Comparison of ENCODE assay signal across 12 cellular contexts in the genomic region with DNA sequence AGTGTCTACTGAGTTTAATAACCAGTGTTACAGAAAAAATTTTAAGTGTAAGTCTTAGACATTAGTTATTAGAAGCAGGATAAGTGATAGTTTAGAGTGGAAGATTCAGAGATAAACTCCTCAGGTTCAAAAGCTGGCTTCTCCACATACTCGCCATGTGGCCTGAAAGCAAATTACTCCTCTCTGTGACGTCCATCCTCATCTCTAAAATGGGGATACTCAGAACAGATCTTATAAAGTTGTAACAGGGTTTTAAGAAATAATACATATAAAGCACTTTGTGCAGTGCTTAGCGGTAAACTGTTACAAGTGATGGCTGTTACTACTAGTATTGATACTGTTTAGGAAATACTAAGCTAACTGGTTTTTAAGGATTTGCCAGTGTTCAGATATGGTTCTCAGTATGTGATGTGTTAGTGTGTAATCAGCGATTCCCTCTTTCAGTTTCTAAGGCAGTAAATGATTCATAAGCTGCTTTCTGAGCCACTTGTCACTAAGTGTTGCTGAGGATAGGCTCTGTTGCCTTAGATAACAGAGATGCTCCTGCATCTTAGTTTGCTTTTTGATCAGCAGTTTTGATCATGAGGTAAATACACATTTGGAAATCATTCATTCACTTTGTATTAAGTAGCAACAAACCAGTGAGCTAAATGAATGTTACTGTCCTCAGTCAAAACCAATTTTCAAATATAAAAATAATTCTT. TPM values are rescaled to one million over a fixed set of nuclear protein-coding genes. Genes with fewer than 3 reads are reported as not detected.
DNase-seq lines count a peak whose midpoint lies in the region; ATAC-seq and TF ChIP-seq lines count a peak whose summit lies in the region.
"Had no signal": no experiment of that assay in that cellular context is flagged by ENCODE, and none has a peak within 500 bp of the region (broad histone marks: within the 10 kb centered on the region; RNA-seq: fewer than 3 reads in every experiment).

No MANE protein-coding gene starts in this region.

- POLR2A ChIA-PET in SK-N-SH (lab: Yijun Ruan, JAX), result no interaction called here

- TF ChIP-seq RAD21 in SK-N-SH (IDR thresholded peaks at IDR 0.05; ENCODE audit: low read length), result no peak

- CTCF ChIA-PET in SK-N-SH (lab: Yijun Ruan, JAX), result interaction anchor here (1.1 to 1.5 kb wide), 4 partner anchors 10 to 372 kb away, joined by 3 read pairs; partner anchors contain the start of gene GATAD1

- H3K9me3 ChIP-seq in SK-N-SH, result no peaks in the 10 kb centered on the region
- no peaks in the 10 kb centered on the region for H3K9me3 ChIP-seq in lung (ENCODE audit: control insufficient read depth in 2 of 2, insufficient read depth in 1 of 2, low read length in 1 of 2)
- H3K9me3 ChIP-seq in right lobe of liver, result no peaks in the 10 kb centered on the region
- H3K9me3 ChIP-seq: esophagus muscularis mucosa had no signal

- WGBS in SK-N-SH (ENCODE audit: low lambda C conversion rate), result 85% methylated on average over 4 of the region's 4 CpGs
- 90 to 96% methylated on average over 4 of the region's 4 CpGs for WGBS in lung, 2 donors
- WGBS in right lobe of liver (ENCODE audit: insufficient coverage, low coverage, low lambda C conversion rate, missing lambda C conversion rate), result 96% methylated on average over 4 of the region's 4 CpGs

- DNase-seq in SK-N-SH, result no peak
- DNase-seq in lung (ENCODE audit: low spot score), result no peak
- DNase-seq in T-helper 2 cell treated with Interferon-gamma antibody and Interleukin-4, amounts not matched to agents 5 μg/mL and 100 μg/mL, for 36 hours (ENCODE audit: low spot score), result no peak
- DNase-seq in AML-193 (lab: John Stamatoyannopoulos, UW), result no peak
- no peak for DNase-seq in right lobe of liver
- DNase-seq: aorta; NK-92 treated with Interleukin-12 subunit alpha and Interleukin-12 subunit beta, amount 100 ng/mL, for 24 hours; substantia nigra had no signal

- H4K20me1 ChIP-seq in SK-N-SH (ENCODE audit: insufficient read depth), result no peaks in the 10 kb centered on the region

- H3K4me2 ChIP-seq in SK-N-SH, result no peak overlapping the region

- H3K36me3 ChIP-seq in SK-N-SH (replicated peaks in 1 of 2; ENCODE audit: control insufficient read depth in 1 of 2, insufficient read depth in 2 of 2, low read length in 1 of 2) (peaks cover 51 to 66% of the 10 kb centered on the region in 2 experiments), lung (ENCODE audit: control insufficient read depth in 2 of 2, insufficient read depth in 2 of 2, low read length in 2 of 2) (peaks cover 2 to 11% of the 10 kb centered on the region in 2 donors), right lobe of liver (peaks cover 0 to 39% (median 20%) of the 10 kb centered on the region in 4 donors)

- H3K27me3 ChIP-seq in SK-N-SH (ENCODE audit: insufficient read depth) (no peaks in the 10 kb centered on the region), lung (ENCODE audit: control insufficient read depth, insufficient read depth) (no peaks in the 10 kb centered on the region), right lobe of liver (no peaks in the 10 kb centered on the region)
- H3K27me3 ChIP-seq: esophagus muscularis mucosa had no signal

- H3K4me3 ChIP-seq in SK-N-SH (ENCODE audit: low read depth in 2 of 2, low read length in 1 of 2) (no peak overlapping the region), lung (no peak overlapping the region), right lobe of liver (no peak overlapping the region)
- H3K4me3 ChIP-seq: esophagus muscularis mucosa had no signal

- H3K4me3 Mint-ChIP-seq in T-helper 2 cell treated with Interferon-gamma antibody and Interleukin-4, amounts not matched to agents 5 μg/mL and 100 μg/mL, for 36 hours, result no peak overlapping the region

- H3K27ac ChIP-seq in SK-N-SH (ENCODE audit: low read depth in 2 of 2, low read length in 1 of 2), result 0 out of 4 replicates have a peak overlapping the region, but pooled peaks of 1 of the 2 experiments have one; percentile 43
- H3K27ac ChIP-seq in lung (ENCODE audit: low read depth in 1 of 2, low read length in 1 of 2), result no peak overlapping the region
- no peak overlapping the region for H3K27ac ChIP-seq in right lobe of liver
- H3K27ac ChIP-seq: esophagus muscularis mucosa had no signal

- no peak overlapping the region for H2AFZ ChIP-seq in SK-N-SH (ENCODE audit: low read depth)

- H3K27me3 Mint-ChIP-seq in T-helper 2 cell treated with Interferon-gamma antibody and Interleukin-4, amounts not matched to agents 5 μg/mL and 100 μg/mL, for 36 hours (ENCODE audit: low read depth), result no peaks in the 10 kb centered on the region

- intact Hi-C loops in right lobe of liver (cut with DNase I), result no loop called here

- no peak overlapping the region for H3K27ac Mint-ChIP-seq in T-helper 2 cell treated with Interferon-gamma antibody and Interleukin-4, amounts not matched to agents 5 μg/mL and 100 μg/mL, for 36 hours

- no peak for TF ChIP-seq POLR2A in right lobe of liver (IDR thresholded peaks at IDR 0.05)

- TF ChIP-seq CTCF in SK-N-SH (IDR thresholded peaks at IDR 0.05) (no peak), lung (IDR thresholded peaks at IDR 0.05; ENCODE audit: control extremely low read depth, extremely low read depth) (no peak), right lobe of liver (IDR thresholded peaks at IDR 0.05) (no peak)

- no peaks in the 10 kb centered on the region for H3K79me2 ChIP-seq in SK-N-SH (ENCODE audit: insufficient read depth)

- peaks cover 22% of the 10 kb centered on the region for H3F3A ChIP-seq in SK-N-SH (replicated peaks; ENCODE audit: insufficient read depth)

- H3K9ac ChIP-seq in SK-N-SH, result no peak overlapping the region

- ATAC-seq in SK-N-SH treated with all-trans-retinoic acid at 6 μM for 48 hours, result peak; percentile 48; the same call in 2 of the 3 replicates
- ATAC-seq in GM21526 (IDR thresholded peaks at IDR 0.05; ENCODE audit: low FRiP score, unreplicated experiment), result peak; percentile 84
- peak; percentile 99 for ATAC-seq in HG03342 (IDR thresholded peaks at IDR 0.05; ENCODE audit: unreplicated experiment)
- peak; percentile 39 for ATAC-seq in lung (ENCODE audit: insufficient read depth, low FRiP score)
- ATAC-seq in right lobe of liver, result no peak

- peaks cover 13% of the 10 kb centered on the region for H3K4me1 Mint-ChIP-seq in T-helper 2 cell treated with Interferon-gamma antibody and Interleukin-4, amounts not matched to agents 5 μg/mL and 100 μg/mL, for 36 hours (ENCODE audit: low read depth)

- no peaks in the 10 kb centered on the region for H3K9me2 ChIP-seq in SK-N-SH

- TF ChIP-seq EP300 in SK-N-SH (IDR thresholded peaks at IDR 0.05; ENCODE audit: borderline replicate concordance in 1 of 2, low read depth in 1 of 2, low read length in 1 of 2), result no peak

- peaks cover 0 to 3% of the 10 kb centered on the region in 2 experiments; a peak in 1 of 4 replicates for H3K4me1 ChIP-seq in SK-N-SH (ENCODE audit: control insufficient read depth in 1 of 2, insufficient read depth in 2 of 2, low read depth in 1 of 2, low read length in 1 of 2)
- H3K4me1 ChIP-seq in lung (ENCODE audit: control insufficient read depth in 2 of 2, insufficient read depth in 2 of 2, low read length in 2 of 2), result no peaks in the 10 kb centered on the region
- no peaks in the 10 kb centered on the region for H3K4me1 ChIP-seq in right lobe of liver
- H3K4me1 ChIP-seq: esophagus muscularis mucosa had no signal

- H3K9me3 Mint-ChIP-seq in T-helper 2 cell treated with Interferon-gamma antibody and Interleukin-4, amounts not matched to agents 5 μg/mL and 100 μg/mL, for 36 hours, result no peaks in the 10 kb centered on the region

- H3K36me3 Mint-ChIP-seq in T-helper 2 cell treated with Interferon-gamma antibody and Interleukin-4, amounts not matched to agents 5 μg/mL and 100 μg/mL, for 36 hours (ENCODE audit: low read depth), result peaks cover 29% of the 10 kb centered on the region

TF ChIP-seq in SK-N-SH treated with all-trans-retinoic acid at 6 μM for 48 hours, 23 proteins besides CTCF, POLR2A, EP300 and RAD21 (continues in another document):
- TF ChIP-seq CSDC2 (CRISPR knock-in tag; IDR thresholded peaks at IDR 0.05), result no peak
- TF ChIP-seq TCF4 (CRISPR knock-in tag; IDR thresholded peaks at IDR 0.05; ENCODE audit: borderline replicate concordance), result no peak
- TF ChIP-seq ESRRG (CRISPR knock-in tag; IDR thresholded peaks at IDR 0.05), result no peak
- no peak for TF ChIP-seq ISL1 (CRISPR knock-in tag; IDR thresholded peaks at IDR 0.05)
- TF ChIP-seq GLIS3 (CRISPR knock-in tag; IDR thresholded peaks at IDR 0.05), result no peak

TF ChIP-seq in SK-N-SH, 30 proteins besides CTCF, POLR2A, EP300 and RAD21:
- TF ChIP-seq FOXJ3 (CRISPR knock-in tag; IDR thresholded peaks at IDR 0.05) (no peak), TAF1 (IDR thresholded peaks at IDR 0.05; ENCODE audit: borderline replicate concordance, low read depth, low read length) (no peak), TEAD4 (IDR thresholded peaks at IDR 0.05; ENCODE audit: borderline replicate concordance, insufficient read depth) (no peak)

RNA-seq across cellular contexts. Expression of gene CYP51A1, which starts 58.7 kb away (rescaled TPM):
- polyA plus RNA-seq in SK-N-SH (2012; rRNA removed) (4.3 and 4.7 TPM in 2 replicates), lung (10 to 100 TPM; 49.8 to 74.3 TPM)
- polyA plus RNA-seq in SK-N-SH (2012; cell fraction: cytosol; rRNA removed), result 8.8 and 12.1 TPM in 2 replicates
- polyA plus RNA-seq in SK-N-SH (2012; cell fraction: nucleus; rRNA removed), result 3.2 and 3.6 TPM in 2 replicates
- total RNA-seq in lung (100 to 1,000 TPM; 160 to 211 TPM), right lobe of liver (100 to 1,000 TPM in 2 of 6 experiments, 10 to 100 TPM in 4; 35.9 to 144 (median 85.3) TPM)

Comparison
In these comparisons a context has a peak if more than half of its experiments do, and no peak if none do; other contexts are left out.
1. ATAC-seq: peak in SK-N-SH treated with all-trans-retinoic acid at 6 μM for 48 hours (single experiment), GM21526 (single experiment), HG03342 (single experiment) and lung (single experiment); none in right lobe of liver (0 of 4).